19 cellular contexts compared by ENCODE assay signal in genomic region chr5:83628360-83628759, GRCh38.
"Had no signal": no experiment of that assay in that cellular context is flagged by ENCODE, and none has a peak within 500 bp of the region (broad histone marks: within the 10 kb centered on the region; RNA-seq: fewer than 3 reads in every experiment).

No MANE protein-coding gene starts in this region.

- H3K4me1 Mint-ChIP-seq: activated naive CD8-positive, alpha-beta T cell treated with anti-CD3 and anti-CD28 coated beads for 36 hours; central memory CD8-positive, alpha-beta T cell; memory B cell had no signal

- H3K36me3 ChIP-seq: heart left ventricle, thyroid gland, upper lobe of right lung had no signal

- H3K4me1 ChIP-seq: heart left ventricle, parathyroid adenoma, thyroid gland, upper lobe of right lung had no signal

- H3K36me3 Mint-ChIP-seq: activated naive CD8-positive, alpha-beta T cell treated with anti-CD3 and anti-CD28 coated beads for 36 hours; memory B cell had no signal

- H3K27me3 ChIP-seq: heart left ventricle, thyroid gland, upper lobe of right lung had no signal

- H3K9me3 Mint-ChIP-seq: activated naive CD8-positive, alpha-beta T cell treated with anti-CD3 and anti-CD28 coated beads for 36 hours; memory B cell; nephron progenitor cell had no signal

- H3K4me3 Mint-ChIP-seq: activated naive CD8-positive, alpha-beta T cell treated with anti-CD3 and anti-CD28 coated beads for 36 hours; central memory CD8-positive, alpha-beta T cell; memory B cell; nephron progenitor cell; stimulated activated naive CD8-positive, alpha-beta T cell treated with anti-CD3 and anti-CD28 coated beads, Interleukin-15, Interleukin-2, amounts not matched to agents 100 ng/mL and 50 ng/mL, for 24 hours had no signal

- H3K9me3 ChIP-seq: heart left ventricle, thyroid gland, upper lobe of right lung had no signal

- H3K4me3 ChIP-seq: coronary artery, heart left ventricle, thyroid gland, upper lobe of right lung had no signal

- H3K27ac ChIP-seq: coronary artery, epithelial cell of prostate, heart left ventricle, parathyroid adenoma, thyroid gland, upper lobe of right lung had no signal

- ATAC-seq: heart left ventricle, left colon, right cardiac atrium, upper lobe of right lung had no signal

- DNase-seq: activated CD8-positive, alpha-beta memory T cell treated with anti-CD3 and anti-CD28 coated beads, Interleukin-2, amount 50 U/mL, for 4 hours; activated naive CD4-positive, alpha-beta T cell treated with Interleukin-2 at 50 U/mL for 16 hours; activated naive CD8-positive, alpha-beta T cell treated with anti-CD3 and anti-CD28 coated beads for 36 hours; activated T-cell treated with anti-CD3 and anti-CD28 coated beads, Interleukin-2, amount 50 U/mL, for 48 hours; heart left ventricle; left colon; nephron progenitor cell; nucleus accumbens; right cardiac atrium; stimulated activated CD4-positive, alpha-beta T cell treated with anti-CD3 and anti-CD28 coated beads, Interleukin-1b, Interleukin-23, amount 100 ng/mL, for 48 hours; substantia nigra; thyroid gland; upper lobe of right lung had no signal

- H3K27ac Mint-ChIP-seq: activated naive CD8-positive, alpha-beta T cell treated with anti-CD3 and anti-CD28 coated beads for 36 hours; memory B cell; nephron progenitor cell; stimulated activated naive CD8-positive, alpha-beta T cell treated with anti-CD3 and anti-CD28 coated beads, Interleukin-15, Interleukin-2, amounts not matched to agents 100 ng/mL and 50 ng/mL, for 24 hours had no signal

- H3K27me3 Mint-ChIP-seq: activated naive CD8-positive, alpha-beta T cell treated with anti-CD3 and anti-CD28 coated beads for 36 hours; central memory CD8-positive, alpha-beta T cell; memory B cell; stimulated activated naive CD8-positive, alpha-beta T cell treated with anti-CD3 and anti-CD28 coated beads, Interleukin-15, Interleukin-2, amounts not matched to agents 100 ng/mL and 50 ng/mL, for 24 hours had no signal
